ENCODE assay signal across 1 cellular context in genomic region chr6:29577544-29577943, GRCh38.
TF ChIP-seq lines count a peak whose summit lies in the region.

No MANE protein-coding gene starts in this region.

TF ChIP-seq in HepG2, 621 proteins besides CTCF, POLR2A, EP300 and RAD21 (continued from another document):
- TF ChIP-seq, protein P1, sequence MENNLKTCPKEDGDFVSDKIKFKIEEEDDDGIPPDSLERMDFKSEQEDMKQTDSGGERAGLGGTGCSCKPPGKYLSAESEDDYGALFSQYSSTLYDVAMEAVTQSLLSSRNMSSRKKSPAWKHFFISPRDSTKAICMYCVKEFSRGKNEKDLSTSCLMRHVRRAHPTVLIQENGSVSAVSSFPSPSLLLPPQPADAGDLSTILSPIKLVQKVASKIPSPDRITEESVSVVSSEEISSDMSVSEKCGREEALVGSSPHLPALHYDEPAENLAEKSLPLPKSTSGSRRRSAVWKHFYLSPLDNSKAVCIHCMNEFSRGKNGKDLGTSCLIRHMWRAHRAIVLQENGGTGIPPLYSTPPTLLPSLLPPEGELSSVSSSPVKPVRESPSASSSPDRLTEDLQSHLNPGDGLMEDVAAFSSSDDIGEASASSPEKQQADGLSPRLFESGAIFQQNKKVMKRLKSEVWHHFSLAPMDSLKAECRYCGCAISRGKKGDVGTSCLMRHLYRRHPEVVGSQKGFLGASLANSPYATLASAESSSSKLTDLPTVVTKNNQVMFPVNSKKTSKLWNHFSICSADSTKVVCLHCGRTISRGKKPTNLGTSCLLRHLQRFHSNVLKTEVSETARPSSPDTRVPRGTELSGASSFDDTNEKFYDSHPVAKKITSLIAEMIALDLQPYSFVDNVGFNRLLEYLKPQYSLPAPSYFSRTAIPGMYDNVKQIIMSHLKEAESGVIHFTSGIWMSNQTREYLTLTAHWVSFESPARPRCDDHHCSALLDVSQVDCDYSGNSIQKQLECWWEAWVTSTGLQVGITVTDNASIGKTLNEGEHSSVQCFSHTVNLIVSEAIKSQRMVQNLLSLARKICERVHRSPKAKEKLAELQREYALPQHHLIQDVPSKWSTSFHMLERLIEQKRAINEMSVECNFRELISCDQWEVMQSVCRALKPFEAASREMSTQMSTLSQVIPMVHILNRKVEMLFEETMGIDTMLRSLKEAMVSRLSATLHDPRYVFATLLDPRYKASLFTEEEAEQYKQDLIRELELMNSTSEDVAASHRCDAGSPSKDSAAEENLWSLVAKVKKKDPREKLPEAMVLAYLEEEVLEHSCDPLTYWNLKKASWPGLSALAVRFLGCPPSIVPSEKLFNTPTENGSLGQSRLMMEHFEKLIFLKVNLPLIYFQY (CRISPR knock-in tag; IDR thresholded peaks at IDR 0.05; ENCODE audit: borderline replicate concordance) = no peak
- TF ChIP-seq ATF7 (IDR thresholded peaks at IDR 0.05) (peak; percentile 82), ATF7 (CRISPR knock-in tag; IDR thresholded peaks at IDR 0.05) (no peak), POLR2AphosphoS2 (IDR thresholded peaks at IDR 0.05; ENCODE audit: low read depth, low read length) (no peak), RFXAP (CRISPR knock-in tag; IDR thresholded peaks at IDR 0.05; ENCODE audit: borderline replicate concordance) (no peak), FOSL2 (CRISPR knock-in tag; IDR thresholded peaks at IDR 0.05) (no peak), TAF15 (IDR thresholded peaks at IDR 0.05; ENCODE audit: low read depth, low read length, poor library complexity, severe bottlenecking) (no peak), ZNF460 (CRISPR knock-in tag; IDR thresholded peaks at IDR 0.05; ENCODE audit: borderline replicate concordance) (no peak), ZFP90 (CRISPR knock-in tag; IDR thresholded peaks at IDR 0.05; ENCODE audit: borderline replicate concordance) (no peak)
- TF ChIP-seq, protein P2, sequence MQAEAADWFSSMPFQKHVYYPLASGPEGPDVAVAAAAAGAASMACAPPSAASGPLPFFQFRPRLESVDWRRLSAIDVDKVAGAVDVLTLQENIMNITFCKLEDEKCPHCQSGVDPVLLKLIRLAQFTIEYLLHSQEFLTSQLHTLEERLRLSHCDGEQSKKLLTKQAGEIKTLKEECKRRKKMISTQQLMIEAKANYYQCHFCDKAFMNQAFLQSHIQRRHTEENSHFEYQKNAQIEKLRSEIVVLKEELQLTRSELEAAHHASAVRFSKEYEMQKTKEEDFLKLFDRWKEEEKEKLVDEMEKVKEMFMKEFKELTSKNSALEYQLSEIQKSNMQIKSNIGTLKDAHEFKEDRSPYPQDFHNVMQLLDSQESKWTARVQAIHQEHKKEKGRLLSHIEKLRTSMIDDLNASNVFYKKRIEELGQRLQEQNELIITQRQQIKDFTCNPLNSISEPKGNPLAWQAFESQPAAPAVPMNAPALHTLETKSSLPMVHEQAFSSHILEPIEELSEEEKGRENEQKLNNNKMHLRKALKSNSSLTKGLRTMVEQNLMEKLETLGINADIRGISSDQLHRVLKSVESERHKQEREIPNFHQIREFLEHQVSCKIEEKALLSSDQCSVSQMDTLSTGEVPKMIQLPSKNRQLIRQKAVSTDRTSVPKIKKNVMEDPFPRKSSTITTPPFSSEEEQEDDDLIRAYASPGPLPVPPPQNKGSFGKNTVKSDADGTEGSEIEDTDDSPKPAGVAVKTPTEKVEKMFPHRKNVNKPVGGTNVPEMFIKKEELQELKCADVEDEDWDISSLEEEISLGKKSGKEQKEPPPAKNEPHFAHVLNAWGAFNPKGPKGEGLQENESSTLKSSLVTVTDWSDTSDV (CRISPR knock-in tag; IDR thresholded peaks at IDR 0.05) = no peak
